Comparison of ENCODE assay signal across 18 cellular contexts in genomic region chr3:150264560-150264959, GRCh38.
A peak's percentile ranks its signal among the peaks of the same experiment; 100 is the strongest.
DNase-seq lines count a peak whose midpoint lies in the region; TF ChIP-seq lines count a peak whose summit lies in the region.
"Had no signal": no experiment of that assay in that cellular context is flagged by ENCODE, and none has a peak within 500 bp of the region (broad histone marks: within the 10 kb centered on the region; RNA-seq: fewer than 3 reads in every experiment).

No MANE protein-coding gene starts in this region.

- no peak overlapping the region for H4K91ac ChIP-seq in mesenchymal stem cell (ENCODE audit: low read length)

- TF ChIP-seq EP300 in esophagus muscularis mucosa (IDR thresholded peaks at IDR 0.05): no peak
- TF ChIP-seq EP300 in transverse colon (IDR thresholded peaks at IDR 0.05; ENCODE audit: low read depth): no peak

- DNase-seq in AG10803 (ENCODE audit: low read depth) (peak; percentile 60), adipocyte (ENCODE audit: low read depth) (peak; percentile 43), mesenchymal stem cell (no peak), osteocyte (ENCODE audit: extremely low spot score, unreplicated experiment) (no peak), esophagus muscularis mucosa (ENCODE audit: extremely low spot score) (no peak), transverse colon (no peak), Ammon's horn (ENCODE audit: low spot score) (no peak)
- DNase-seq: 8988T; ACHN; BE2C; CD4-positive, alpha-beta memory T cell; COR-L47; DMS153; GDM1; GOT3; H9; IMR-90 had no signal

- H3K27me3 ChIP-seq in adipocyte (replicated peaks; ENCODE audit: control insufficient read depth, insufficient read depth, low read length): no peaks in the 10 kb centered on the region
- no peaks in the 10 kb centered on the region for H3K27me3 ChIP-seq in mesenchymal stem cell (ENCODE audit: control insufficient read depth in 1 of 2, insufficient read depth in 1 of 2, low read length in 2 of 2)
- H3K27me3 ChIP-seq in esophagus muscularis mucosa: no peaks in the 10 kb centered on the region
- no peaks in the 10 kb centered on the region for H3K27me3 ChIP-seq in transverse colon
- H3K27me3 ChIP-seq: BE2C had no signal

- H3K23ac ChIP-seq in mesenchymal stem cell (ENCODE audit: low read length in 2 of 2): no peak overlapping the region

- TF ChIP-seq POLR2A in esophagus muscularis mucosa (IDR thresholded peaks at IDR 0.05; ENCODE audit: low read depth) (no peak), transverse colon (IDR thresholded peaks at IDR 0.05) (no peak)

- peaks cover 36% of the 10 kb centered on the region for H3K4me1 Mint-ChIP-seq in osteocyte (ENCODE audit: unreplicated experiment)
- H3K4me1 Mint-ChIP-seq: CD4-positive, alpha-beta memory T cell; H9 had no signal

- H3K9me3 Mint-ChIP-seq in osteocyte (ENCODE audit: unreplicated experiment): no peaks in the 10 kb centered on the region
- H3K9me3 Mint-ChIP-seq: CD4-positive, alpha-beta memory T cell; H9 had no signal

- H3K4me3 ChIP-seq in AG10803 (ENCODE audit: low read length) (no peak overlapping the region), adipocyte (ENCODE audit: low read length) (no peak overlapping the region), mesenchymal stem cell (ENCODE audit: insufficient read depth in 1 of 2, low read depth in 1 of 2, low read length in 2 of 2) (no peak overlapping the region), esophagus muscularis mucosa (no peak overlapping the region), transverse colon (no peak overlapping the region)

- H3K4me3 Mint-ChIP-seq in osteocyte (ENCODE audit: unreplicated experiment): no peak overlapping the region
- H3K4me3 Mint-ChIP-seq: CD4-positive, alpha-beta memory T cell; H9 had no signal

- H2BK120ac ChIP-seq in mesenchymal stem cell (ENCODE audit: low read depth, low read length): no peak overlapping the region

- no peak overlapping the region for H4K8ac ChIP-seq in mesenchymal stem cell (ENCODE audit: low read length)

- no peaks in the 10 kb centered on the region for H3K27me3 Mint-ChIP-seq in osteocyte (ENCODE audit: unreplicated experiment)

- no peak overlapping the region for H2AFZ ChIP-seq in mesenchymal stem cell (ENCODE audit: low read depth, low read length)

- H3K4me2 ChIP-seq in mesenchymal stem cell (ENCODE audit: low read length, poor library complexity, severe bottlenecking): no peak overlapping the region

- H2BK15ac ChIP-seq in mesenchymal stem cell (ENCODE audit: low read depth, poor library complexity, severe bottlenecking): no peak overlapping the region

- no peak overlapping the region for H3K18ac ChIP-seq in mesenchymal stem cell (ENCODE audit: low read depth in 1 of 2, low read length in 2 of 2)

- no peak overlapping the region for H3K14ac ChIP-seq in mesenchymal stem cell (ENCODE audit: low read length in 2 of 2)

- H3K4me1 ChIP-seq in adipocyte (ENCODE audit: control insufficient read depth, insufficient read depth, low read length) (no peaks in the 10 kb centered on the region), mesenchymal stem cell (ENCODE audit: control insufficient read depth, insufficient read depth, low read depth, low read length) (no peaks in the 10 kb centered on the region), esophagus muscularis mucosa (peaks cover 0 to 12% (median 3%) of the 10 kb centered on the region in 4 donors), transverse colon (peaks cover 0 to 14% (median 6%) of the 10 kb centered on the region in 4 donors)
- H3K4me1 ChIP-seq: BE2C had no signal

- H2BK5ac ChIP-seq in mesenchymal stem cell (ENCODE audit: low read depth, low read length, poor library complexity, severe bottlenecking): no peak overlapping the region

- TF ChIP-seq CTCF in AG10803 (conservative IDR thresholded peaks at IDR 0.05; ENCODE audit: low read length) (no peak), osteocyte (IDR thresholded peaks at IDR 0.05) (no peak), esophagus muscularis mucosa (IDR thresholded peaks at IDR 0.05) (no peak), transverse colon (IDR thresholded peaks at IDR 0.05) (no peak)

- no peak overlapping the region for H3K9ac ChIP-seq in adipocyte (ENCODE audit: low read length)
- peak overlapping the region; percentile 10 for H3K9ac ChIP-seq in mesenchymal stem cell (ENCODE audit: low read length)

- H3K4ac ChIP-seq in mesenchymal stem cell (ENCODE audit: low read depth in 1 of 2, low read length in 2 of 2): no peak overlapping the region

- no peaks in the 10 kb centered on the region for H3K36me3 ChIP-seq in adipocyte (ENCODE audit: control insufficient read depth, insufficient read depth, low read length, severe bottlenecking)
- no peaks in the 10 kb centered on the region for H3K36me3 ChIP-seq in mesenchymal stem cell (ENCODE audit: control insufficient read depth in 1 of 2, insufficient read depth in 2 of 2, low read depth in 1 of 2, low read length in 2 of 2)
- no peaks in the 10 kb centered on the region for H3K36me3 ChIP-seq in esophagus muscularis mucosa
- H3K36me3 ChIP-seq in transverse colon: no peaks in the 10 kb centered on the region
- H3K36me3 ChIP-seq: BE2C had no signal

- H2BK12ac ChIP-seq in mesenchymal stem cell (ENCODE audit: low read length in 2 of 2): no peak overlapping the region

- H3K27ac ChIP-seq in mesenchymal stem cell (ENCODE audit: low read length, poor library complexity, severe bottlenecking) (no peak overlapping the region), esophagus muscularis mucosa (replicated peaks in 1 of 4) (no peak overlapping the region), transverse colon (no peak overlapping the region)
- H3K27ac ChIP-seq: C4-2B had no signal

- no peak overlapping the region for H2AK5ac ChIP-seq in mesenchymal stem cell (ENCODE audit: low read length, severe bottlenecking)

- H3K9me3 ChIP-seq in adipocyte (ENCODE audit: control insufficient read depth, low read length) (no peaks in the 10 kb centered on the region), mesenchymal stem cell (ENCODE audit: control insufficient read depth, low read length) (no peaks in the 10 kb centered on the region), esophagus muscularis mucosa (no peaks in the 10 kb centered on the region), transverse colon (no peaks in the 10 kb centered on the region)
- H3K9me3 ChIP-seq: BE2C had no signal

- in situ Hi-C loops in transverse colon (cut with MboI; ENCODE audit: low pct_ligation_motif_present in 1 of 4, low pct_unique_long_range_greater_than_20kb in 1 of 4, low sequenced_read_pairs in 3 of 4): no loop called here

- H3K79me1 ChIP-seq in mesenchymal stem cell (replicated peaks; ENCODE audit: low read length, poor library complexity, severe bottlenecking): no peaks in the 10 kb centered on the region

- no peaks in the 10 kb centered on the region for H3K36me3 Mint-ChIP-seq in osteocyte (ENCODE audit: unreplicated experiment)
- H3K36me3 Mint-ChIP-seq: CD4-positive, alpha-beta memory T cell had no signal

- WGBS in mesenchymal stem cell: no CpG with 5 or more reads among the region's 2 CpGs
- WGBS in esophagus muscularis mucosa: 91% methylated on average over 2 of the region's 2 CpGs
- WGBS in transverse colon (ENCODE audit: low coverage in 1 of 2), 2 donors: 60 to 78% methylated on average over 2 of the region's 2 CpGs

- H3K27ac Mint-ChIP-seq in osteocyte (ENCODE audit: unreplicated experiment): peak overlapping the region; percentile 63
- H3K27ac Mint-ChIP-seq: CD4-positive, alpha-beta memory T cell; H9 had no signal

- intact Hi-C loops in esophagus muscularis mucosa (cut with DNase I) (no loop called here), transverse colon (cut with DNase I; ENCODE audit: low total_unique reads) (no loop called here)

Comparison
In these comparisons a context has a peak if more than half of its experiments do, and no peak if none do; other contexts are left out.
1. DNase-seq: peak in AG10803 (single experiment) and adipocyte (single experiment); none in mesenchymal stem cell (single experiment), osteocyte (single experiment), esophagus muscularis mucosa (single experiment), transverse colon (single experiment) and Ammon's horn (single experiment).